Comparison of ENCODE assay signal across 9 cellular contexts in genomic region chr11:86116386-86116726, GRCh38. TPM values are rescaled to one million over a fixed set of nuclear protein-coding genes. Genes with fewer than 3 reads are reported as not detected.
DNase-seq lines count a peak whose midpoint lies in the region; ATAC-seq lines count a peak whose summit lies in the region.
"Had no signal": no experiment of that assay in that cellular context is flagged by ENCODE, and none has a peak within 500 bp of the region (broad histone marks: within the 10 kb centered on the region; RNA-seq: fewer than 3 reads in every experiment).

No MANE protein-coding gene starts in this region.

- H3K27me3 Mint-ChIP-seq in activated naive CD8-positive, alpha-beta T cell treated with anti-CD3 and anti-CD28 coated beads, Interleukin-2, amount 50 U/mL, for 24 hours: no peaks in the 10 kb centered on the region

- H3K9me3 ChIP-seq in skeletal muscle satellite cell (replicated peaks; ENCODE audit: low read length): no peaks in the 10 kb centered on the region

- DNase-seq in ELR (ENCODE audit: low read depth): peak; percentile 91
- peak; percentile 34 for DNase-seq in activated naive CD8-positive, alpha-beta T cell treated with anti-CD3 and anti-CD28 coated beads, Interleukin-2, amount 50 U/mL, for 24 hours
- no peak for DNase-seq in left lobe of liver (ENCODE audit: low spot score)
- no peak for DNase-seq in SIG-M5 (lab: John Stamatoyannopoulos, UW)
- DNase-seq in nucleus accumbens (lab: John Stamatoyannopoulos, UW): no peak
- DNase-seq: left cardiac atrium had no signal

- no peaks in the 10 kb centered on the region for H3K36me3 ChIP-seq in skeletal muscle satellite cell (ENCODE audit: insufficient read depth, low read length)

- peak overlapping the region; percentile 33 for H3K4me3 Mint-ChIP-seq in activated naive CD8-positive, alpha-beta T cell treated with anti-CD3 and anti-CD28 coated beads, Interleukin-2, amount 50 U/mL, for 24 hours

- H3K36me3 Mint-ChIP-seq in activated naive CD8-positive, alpha-beta T cell treated with anti-CD3 and anti-CD28 coated beads, Interleukin-2, amount 50 U/mL, for 24 hours (ENCODE audit: low read depth): no peaks in the 10 kb centered on the region

- H3K4me1 Mint-ChIP-seq in activated naive CD8-positive, alpha-beta T cell treated with anti-CD3 and anti-CD28 coated beads, Interleukin-2, amount 50 U/mL, for 24 hours: peaks cover 34% of the 10 kb centered on the region

- H3K27me3 ChIP-seq in skeletal muscle satellite cell (ENCODE audit: control insufficient read depth, insufficient read depth, low read length): no peaks in the 10 kb centered on the region

- no peaks in the 10 kb centered on the region for H3K9me3 Mint-ChIP-seq in activated naive CD8-positive, alpha-beta T cell treated with anti-CD3 and anti-CD28 coated beads, Interleukin-2, amount 50 U/mL, for 24 hours

- peaks cover 23% of the 10 kb centered on the region for H3K4me1 ChIP-seq in skeletal muscle satellite cell (ENCODE audit: control insufficient read depth, insufficient read depth, low read length)

- peak overlapping the region; percentile 3 for H3K4me3 ChIP-seq in skeletal muscle satellite cell (ENCODE audit: low read length)

- peak overlapping the region; percentile 10 for H3K9ac ChIP-seq in skeletal muscle satellite cell (ENCODE audit: low read depth, low read length)

- ATAC-seq in GM19468 (IDR thresholded peaks at IDR 0.05; ENCODE audit: extremely low read depth, unreplicated experiment) (peak; percentile 48), HG03520 (IDR thresholded peaks at IDR 0.05; ENCODE audit: unreplicated experiment) (peak; percentile 95), left lobe of liver (no peak)
- peak; percentile 96 for ATAC-seq in activated naive CD8-positive, alpha-beta T cell treated with anti-CD3 and anti-CD28 coated beads, Interleukin-2, amount 50 U/mL, for 24 hours

- H3K27ac Mint-ChIP-seq in activated naive CD8-positive, alpha-beta T cell treated with anti-CD3 and anti-CD28 coated beads, Interleukin-2, amount 50 U/mL, for 24 hours: peak overlapping the region; percentile 76

- H3K4me2 ChIP-seq in skeletal muscle satellite cell (ENCODE audit: low read length): peak overlapping the region; percentile 50

RNA-seq across cellular contexts. Expression of gene PICALM, which starts 47.5 kb away (rescaled TPM):
- 166 and 219 TPM in 2 replicates for total RNA-seq in skeletal muscle satellite cell (2012; rRNA removed)
- 70.9 TPM for total RNA-seq in left lobe of liver

Comparison
In these comparisons a context has a peak if more than half of its experiments do, and no peak if none do; other contexts are left out.
1. DNase-seq: peak in ELR (single experiment) and activated naive CD8-positive, alpha-beta T cell treated with anti-CD3 and anti-CD28 coated beads, Interleukin-2, amount 50 U/mL, for 24 hours (single experiment); none in left lobe of liver (single experiment), SIG-M5 (single experiment) and nucleus accumbens (0 of 56).